ENCODE assay signal across 1 cellular context in genomic region chr11:76196849-76197248, GRCh38.
TF ChIP-seq lines count a peak whose summit lies in the region.

No MANE protein-coding gene starts in this region.

TF ChIP-seq in HepG2, 621 proteins besides CTCF, POLR2A, EP300 and RAD21:
- TF ChIP-seq THYN1 (CRISPR knock-in tag; IDR thresholded peaks at IDR 0.05; ENCODE audit: borderline replicate concordance, low read depth): no peak
- TF ChIP-seq SP1 (IDR thresholded peaks at IDR 0.05): no peak
- no peak for TF ChIP-seq SP1 (CRISPR knock-in tag; IDR thresholded peaks at IDR 0.05)
- TF ChIP-seq ZBTB43 (CRISPR knock-in tag; conservative IDR thresholded peaks at IDR 0.05): no peak
- TF ChIP-seq HINFP (CRISPR knock-in tag; IDR thresholded peaks at IDR 0.05; ENCODE audit: low read depth): no peak
- TF ChIP-seq MYNN (CRISPR knock-in tag; IDR thresholded peaks at IDR 0.05; ENCODE audit: low read depth): no peak
- no peak for TF ChIP-seq NR3C1 (CRISPR knock-in tag; IDR thresholded peaks at IDR 0.05)
- no peak for TF ChIP-seq IRF1 (CRISPR knock-in tag; IDR thresholded peaks at IDR 0.05; ENCODE audit: low read depth)
- no peak for TF ChIP-seq NFKB2 (CRISPR knock-in tag; IDR thresholded peaks at IDR 0.05; ENCODE audit: borderline replicate concordance)
- no peak for TF ChIP-seq ARNTL (CRISPR knock-in tag; IDR thresholded peaks at IDR 0.05)
- TF ChIP-seq NCOA2 (CRISPR knock-in tag; IDR thresholded peaks at IDR 0.05): no peak
- no peak for TF ChIP-seq ZNF772 (CRISPR knock-in tag; IDR thresholded peaks at IDR 0.05)
- no peak for TF ChIP-seq ZBTB44 (CRISPR knock-in tag; IDR thresholded peaks at IDR 0.05)
- no peak for TF ChIP-seq ZNF737 (CRISPR knock-in tag; IDR thresholded peaks at IDR 0.05; ENCODE audit: borderline replicate concordance)
- TF ChIP-seq ETV6 (CRISPR knock-in tag; conservative IDR thresholded peaks at IDR 0.05): no peak
- no peak for TF ChIP-seq YEATS4 (CRISPR knock-in tag; IDR thresholded peaks at IDR 0.05; ENCODE audit: borderline replicate concordance)
- TF ChIP-seq ZMYM2 (CRISPR knock-in tag; IDR thresholded peaks at IDR 0.05): no peak
